In genomic region chr15:85403745-85404144, GRCh38 we compare ENCODE assay signal across 2 cellular contexts.
TF ChIP-seq lines count a peak whose summit lies in the region.

No MANE protein-coding gene starts in this region.

TF ChIP-seq in A549, 52 proteins besides CTCF, POLR2A, EP300 and RAD21 (continued from another document):
- TF ChIP-seq HMGXB4 (CRISPR knock-in tag; IDR thresholded peaks at IDR 0.05; ENCODE audit: borderline replicate concordance) (no peak), HOXA7 (CRISPR knock-in tag; IDR thresholded peaks at IDR 0.05) (no peak), ZNF302 (CRISPR knock-in tag; IDR thresholded peaks at IDR 0.05) (no peak), BCL3 (IDR thresholded peaks at IDR 0.05) (no peak)

TF ChIP-seq in HCT116, 20 proteins besides CTCF, POLR2A, EP300 and RAD21 (continued from another document):
- TF ChIP-seq REST (IDR thresholded peaks at IDR 0.05; ENCODE audit: low read depth): no peak
- TF ChIP-seq CBX3 (IDR thresholded peaks at IDR 0.05; ENCODE audit: low read depth): peak; percentile 41; the same call in 1 of the 2 replicates
- TF ChIP-seq CEBPB (IDR thresholded peaks at IDR 0.05; ENCODE audit: low read depth): peak; percentile 53
- no peak for TF ChIP-seq FOSL1 (IDR thresholded peaks at IDR 0.05; ENCODE audit: low read depth)
- no peak for TF ChIP-seq EGR1 (IDR thresholded peaks at IDR 0.05; ENCODE audit: low read depth)
- TF ChIP-seq ZNF274 (IDR thresholded peaks at IDR 0.05; ENCODE audit: low read depth, low read length): no peak
- no peak for TF ChIP-seq ZBTB33 (IDR thresholded peaks at IDR 0.05; ENCODE audit: extremely low read depth, insufficient replicate concordance, low read length)
- TF ChIP-seq ZFX (IDR thresholded peaks at IDR 0.05): no peak
